ENCODE assay signal across 14 cellular contexts in the genomic region with DNA sequence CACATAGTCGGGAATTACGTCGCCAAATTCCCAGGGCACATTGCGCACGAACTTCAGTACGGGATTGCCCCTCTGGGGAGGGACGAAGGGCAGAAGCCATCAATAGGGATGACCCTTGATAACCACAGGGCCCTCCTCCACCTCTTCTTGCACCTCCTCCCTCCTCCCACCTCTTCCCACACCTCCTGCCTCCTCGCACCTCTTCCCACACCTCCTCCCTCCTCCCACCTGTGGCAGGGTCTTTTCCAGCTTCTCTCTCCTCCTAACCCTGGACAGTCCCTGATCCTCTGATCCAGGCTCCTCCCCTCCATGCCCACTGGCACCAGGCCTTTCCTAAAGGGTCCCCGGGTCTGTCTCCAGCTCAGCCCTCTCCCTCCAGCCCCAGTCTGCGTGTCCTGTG. TPM values are rescaled to one million over a fixed set of nuclear protein-coding genes. Genes with fewer than 3 reads are reported as not detected.
DNase-seq lines count a peak whose midpoint lies in the region; ATAC-seq and TF ChIP-seq lines count a peak whose summit lies in the region.
"Had no signal": no experiment of that assay in that cellular context is flagged by ENCODE, and none has a peak within 500 bp of the region (broad histone marks: within the 10 kb centered on the region; RNA-seq: fewer than 3 reads in every experiment).

No MANE protein-coding gene starts in this region.

- intact Hi-C loops in Caco-2 (cut with micrococcal nuclease; ENCODE audit: unreplicated experiment), result loop anchor here (5.0 kb wide), 1 partner anchor 43 kb away; no protein-coding TSS in a partner anchor
- intact Hi-C loops in activated CD8-positive, alpha-beta T cell treated with anti-CD3 and anti-CD28 coated beads for 36 hours (cut with micrococcal nuclease), result loop anchor here (10.0 kb wide), 1 partner anchor 54 kb away; no protein-coding TSS in a partner anchor
- intact Hi-C loops in transverse colon (cut with DNase I; ENCODE audit: low total_unique reads), result no loop called here

- in situ Hi-C loops in transverse colon (cut with MboI; ENCODE audit: low pct_ligation_motif_present in 1 of 4, low pct_unique_long_range_greater_than_20kb in 1 of 4, low sequenced_read_pairs in 3 of 4), result no loop called here

- CTCF ChIA-PET in Caco-2 (lab: Charles Lee), result interaction anchor here (0.6 kb wide), 1 partner anchor 11 kb away, joined by 5 read pairs; no protein-coding TSS in a partner anchor
- CTCF ChIA-PET in activated CD8-positive, alpha-beta T cell treated with anti-CD3 and anti-CD28 coated beads for 36 hours (lab: Charles Lee), result interaction anchor here (2.0 kb wide), 1 partner anchor 19 kb away, joined by 9 read pairs; no protein-coding TSS in a partner anchor

- TF ChIP-seq CTCF in Caco-2 (IDR thresholded peaks at IDR 0.05; ENCODE audit: insufficient read depth in 1 of 2, low read depth in 1 of 2, low read length in 1 of 2, severe bottlenecking in 1 of 2, unreplicated experiment in 1 of 2) (no peak), transverse colon (IDR thresholded peaks at IDR 0.05) (no peak)
- no peak for TF ChIP-seq CTCF in activated CD8-positive, alpha-beta T cell treated with anti-CD3 and anti-CD28 coated beads for 36 hours (IDR thresholded peaks at IDR 0.05)

- peak overlapping the region in 9 of 11 experiments; percentile 63 to 92 (median 76); a peak in 17 of 22 replicates for H3K27ac ChIP-seq in BLaER1 treated with 17β-estradiol and CSF1 and Interleukin-3, amounts not matched to agents 10 nM and 100 nM
- peak overlapping the region; percentile 57 for H3K27ac ChIP-seq in layer of hippocampus (ENCODE audit: low read depth, low read length)
- H3K27ac ChIP-seq in transverse colon, result no peak overlapping the region
- H3K27ac ChIP-seq: SK-N-MC had no signal

- no peak for ATAC-seq in activated CD8-positive, alpha-beta T cell treated with anti-CD3 and anti-CD28 coated beads for 36 hours
- no peak for ATAC-seq in GM21737 (IDR thresholded peaks at IDR 0.05; ENCODE audit: unreplicated experiment)

- H3K27ac Mint-ChIP-seq in Caco-2 (ENCODE audit: unreplicated experiment), result peak overlapping the region; percentile 45
- H3K27ac Mint-ChIP-seq in activated CD8-positive, alpha-beta T cell treated with anti-CD3 and anti-CD28 coated beads for 36 hours, result peak overlapping the region; percentile 70
- H3K27ac Mint-ChIP-seq: H9 had no signal

- no peaks in the 10 kb centered on the region for H3K27me3 Mint-ChIP-seq in Caco-2 (ENCODE audit: insufficient read depth, unreplicated experiment)
- H3K27me3 Mint-ChIP-seq in activated CD8-positive, alpha-beta T cell treated with anti-CD3 and anti-CD28 coated beads for 36 hours, result no peaks in the 10 kb centered on the region

- H3K4me2 ChIP-seq in BLaER1 treated with 17β-estradiol and CSF1 and Interleukin-3, amounts not matched to agents 10 nM and 100 nM, result peak overlapping the region; percentile 78 to 100 (median 98)

- no peaks in the 10 kb centered on the region for H3K9me3 ChIP-seq in BLaER1 treated with 17β-estradiol and CSF1 and Interleukin-3, amounts not matched to agents 10 nM and 100 nM (replicated peaks in 1 of 11)
- H3K9me3 ChIP-seq in Caco-2 (no peaks in the 10 kb centered on the region), transverse colon (no peaks in the 10 kb centered on the region)

- peak overlapping the region in 9 of 11 experiments; percentile 39 to 70 (median 61); a peak in 17 of 22 replicates for H3K9ac ChIP-seq in BLaER1 treated with 17β-estradiol and CSF1 and Interleukin-3, amounts not matched to agents 10 nM and 100 nM

- POLR2A ChIA-PET in Caco-2 (lab: Charles Lee), result no interaction called here
- POLR2A ChIA-PET in activated CD8-positive, alpha-beta T cell treated with anti-CD3 and anti-CD28 coated beads for 36 hours (lab: Charles Lee), result interaction anchor here (1.2 kb wide), 1 partner anchor 13 kb away, joined by 3 read pairs; no protein-coding TSS in a partner anchor

- no peak for TF ChIP-seq EP300 in transverse colon (IDR thresholded peaks at IDR 0.05; ENCODE audit: low read depth)

- H3K36me3 ChIP-seq in BLaER1 treated with 17β-estradiol and CSF1 and Interleukin-3, amounts not matched to agents 10 nM and 100 nM, result peaks cover 27 to 43% (median 39%) of the 10 kb centered on the region in 11 experiments
- H3K36me3 ChIP-seq in Caco-2 (ENCODE audit: control insufficient read depth, insufficient read depth, low read length) (peaks cover 2% of the 10 kb centered on the region), transverse colon (no peaks in the 10 kb centered on the region)

- H3K4me3 Mint-ChIP-seq in Caco-2 (ENCODE audit: unreplicated experiment), result no peak overlapping the region
- H3K4me3 Mint-ChIP-seq in activated CD8-positive, alpha-beta T cell treated with anti-CD3 and anti-CD28 coated beads for 36 hours, result no peak overlapping the region

- H4K20me1 ChIP-seq in BLaER1 treated with 17β-estradiol and CSF1 and Interleukin-3, amounts not matched to agents 10 nM and 100 nM, result peaks cover 0 to 29% (median 7%) of the 10 kb centered on the region in 11 experiments; a peak in 15 of 22 replicates

- peaks cover 50% of the 10 kb centered on the region for H3K36me3 Mint-ChIP-seq in Caco-2 (ENCODE audit: insufficient read depth, unreplicated experiment)
- peaks cover 34% of the 10 kb centered on the region for H3K36me3 Mint-ChIP-seq in activated CD8-positive, alpha-beta T cell treated with anti-CD3 and anti-CD28 coated beads for 36 hours (ENCODE audit: low read depth)

- peak overlapping the region in 7 of 10 experiments; percentile 19 to 49 (median 41); a peak in 9 of 20 replicates for H3K4me3 ChIP-seq in BLaER1 treated with 17β-estradiol and CSF1 and Interleukin-3, amounts not matched to agents 10 nM and 100 nM
- H3K4me3 ChIP-seq in Caco-2 (ENCODE audit: low read depth, low read length) (no peak overlapping the region), transverse colon (no peak overlapping the region)
- H3K4me3 ChIP-seq: SK-N-MC had no signal

- H3K4me1 Mint-ChIP-seq in Caco-2 (ENCODE audit: low read depth, unreplicated experiment), result peaks cover 20% of the 10 kb centered on the region
- H3K4me1 Mint-ChIP-seq in activated CD8-positive, alpha-beta T cell treated with anti-CD3 and anti-CD28 coated beads for 36 hours (ENCODE audit: low read depth), result peaks cover 44% of the 10 kb centered on the region

- no TSS peak for BruUV-seq in Caco-2 (replicated peaks; lab: Mats Ljungman, UMichigan)

- H3K4me1 ChIP-seq in BLaER1 treated with 17β-estradiol and CSF1 and Interleukin-3, amounts not matched to agents 10 nM and 100 nM, result peaks cover 89 to 100% (median 98%) of the 10 kb centered on the region in 10 experiments
- H3K4me1 ChIP-seq in Caco-2 (peaks cover 11% of the 10 kb centered on the region), transverse colon (peaks cover 8 to 33% (median 19%) of the 10 kb centered on the region in 4 donors)

- H3K9me3 Mint-ChIP-seq in Caco-2 (ENCODE audit: unreplicated experiment), result no peaks in the 10 kb centered on the region
- no peaks in the 10 kb centered on the region for H3K9me3 Mint-ChIP-seq in activated CD8-positive, alpha-beta T cell treated with anti-CD3 and anti-CD28 coated beads for 36 hours
- H3K9me3 Mint-ChIP-seq: H9 had no signal

- DNase-seq in Caco-2 (no peak), transverse colon (no peak), NCI-H187 treated with DMSO at 0.1 percent for 48 hours (lab: John Stamatoyannopoulos, UW) (no peak)
- DNase-seq in activated CD8-positive, alpha-beta T cell treated with anti-CD3 and anti-CD28 coated beads for 36 hours, result no peak
- DNase-seq: activated effector memory CD4-positive, alpha-beta T cell treated with anti-CD3 and anti-CD28 coated beads, Interleukin-2, amount 50 U/mL, for 16 hours; DMS153; H9; NCI-H69; stimulated activated CD4-positive, alpha-beta T cell treated with anti-CD3 and anti-CD28 coated beads, Interleukin-4, amount 100 ng/mL, for 24 hours had no signal

- no peaks in the 10 kb centered on the region for H3K27me3 ChIP-seq in BLaER1 treated with 17β-estradiol and CSF1 and Interleukin-3, amounts not matched to agents 10 nM and 100 nM
- H3K27me3 ChIP-seq in Caco-2 (replicated peaks; ENCODE audit: control insufficient read depth, insufficient read depth, low read length) (no peaks in the 10 kb centered on the region), layer of hippocampus (ENCODE audit: control insufficient read depth, insufficient read depth, low read length) (no peaks in the 10 kb centered on the region), transverse colon (no peaks in the 10 kb centered on the region)

- 86 to 92% methylated on average over 7 to 10 of the region's 10 CpGs for WGBS in transverse colon (ENCODE audit: low coverage in 1 of 2), 2 donors

- TF ChIP-seq POLR2A in transverse colon (IDR thresholded peaks at IDR 0.05), result no peak

RNA-seq across cellular contexts. Expression of a gene that starts 3.4 kb away (rescaled TPM):
- 43.5 and 51.0 TPM in 2 replicates for total RNA-seq in Caco-2 (2022)
- total RNA-seq in activated CD8-positive, alpha-beta T cell treated with anti-CD3 and anti-CD28 coated beads for 36 hours, result 10 to 100 TPM; 41.6 to 46.5 TPM
- total RNA-seq in transverse colon, result 10 to 100 TPM; 38.8 to 42.6 (median 40.0) TPM

RNA-seq across cellular contexts. Expression of a gene that starts 13.9 kb away (rescaled TPM):
- total RNA-seq in Caco-2 (2022), result 27.7 and 31.1 TPM in 2 replicates
- 10 to 100 TPM in 1 of 2 experiments, 1 to 10 TPM in 1; 9.8 to 11.6 TPM for total RNA-seq in activated CD8-positive, alpha-beta T cell treated with anti-CD3 and anti-CD28 coated beads for 36 hours
- 1 to 10 TPM in 3 of 4 donors, under 1 TPM in 1; 1.00 to 3.5 (median 1.2) TPM for total RNA-seq in transverse colon

RNA-seq across cellular contexts. Expression of a gene that starts 15.5 kb away (rescaled TPM):
- total RNA-seq in Caco-2 (2022), result 65.8 and 68.6 TPM in 2 replicates
- total RNA-seq in activated CD8-positive, alpha-beta T cell treated with anti-CD3 and anti-CD28 coated beads for 36 hours, result 1 to 10 TPM; 4.6 to 5.8 TPM
- 100 to 1,000 TPM in 1 of 4 donors, 10 to 100 TPM in 3; 28.5 to 298 (median 44.4) TPM for total RNA-seq in transverse colon
- total RNA-seq: skeletal muscle tissue had no signal

RNA-seq across cellular contexts. Expression of a gene that starts 47.4 kb away (rescaled TPM):
- total RNA-seq in Caco-2 (2022), result 6.4 TPM in 2 replicates
- 10 to 100 TPM; 70.0 to 71.2 TPM for total RNA-seq in activated CD8-positive, alpha-beta T cell treated with anti-CD3 and anti-CD28 coated beads for 36 hours
- total RNA-seq in transverse colon, result 10 to 100 TPM; 14.5 to 64.7 (median 25.6) TPM

RNA-seq across cellular contexts. Expression of a gene that starts 50.0 kb away (rescaled TPM):
- 86.8 and 89.5 TPM in 2 replicates for total RNA-seq in Caco-2 (2022)
- total RNA-seq in activated CD8-positive, alpha-beta T cell treated with anti-CD3 and anti-CD28 coated beads for 36 hours, result 10 to 100 TPM; 23.2 to 25.6 TPM
- 10 to 100 TPM in 1 of 4 donors, 1 to 10 TPM in 3; 3.0 to 46.2 (median 9.2) TPM for total RNA-seq in transverse colon

Comparison
In these comparisons a context has a peak if more than half of its experiments do, and no peak if none do; other contexts are left out.
1. H3K27ac ChIP-seq: peak in BLaER1 treated with 17β-estradiol and CSF1 and Interleukin-3, amounts not matched to agents 10 nM and 100 nM (9 of 11) and layer of hippocampus (single experiment); none in transverse colon (0 of 4).
2. H3K4me3 ChIP-seq: peak in BLaER1 treated with 17β-estradiol and CSF1 and Interleukin-3, amounts not matched to agents 10 nM and 100 nM (7 of 10); none in Caco-2 (single experiment) and transverse colon (0 of 4).